17 cellular contexts compared by ENCODE assay signal in genomic region chr10:74816824-74817498, GRCh38. TPM values are rescaled to one million over a fixed set of nuclear protein-coding genes. Genes with fewer than 3 reads are reported as not detected.
DNase-seq lines count a peak whose midpoint lies in the region; ATAC-seq, FAIRE-seq and TF ChIP-seq lines count a peak whose summit lies in the region.
"Had no signal": no experiment of that assay in that cellular context is flagged by ENCODE, and none has a peak within 500 bp of the region (broad histone marks: within the 10 kb centered on the region; RNA-seq: fewer than 3 reads in every experiment).

No MANE protein-coding gene starts in this region.

- H3K36me3 ChIP-seq in HepG2 (replicated peaks in 1 of 2; ENCODE audit: control insufficient read depth in 1 of 2, insufficient read depth in 2 of 2, low read length in 2 of 2) = no peaks in the 10 kb centered on the region
- H3K36me3 ChIP-seq in right lobe of liver = no peaks in the 10 kb centered on the region
- H3K36me3 ChIP-seq in GM12878 (ENCODE audit: control insufficient read depth in 2 of 2, insufficient read depth in 2 of 2, low read length in 1 of 2) = no peaks in the 10 kb centered on the region
- H3K36me3 ChIP-seq: MG63 had no signal

- H3K9ac ChIP-seq in HepG2 (ENCODE audit: insufficient read depth, low read depth, low read length) = no peak overlapping the region
- H3K9ac ChIP-seq in GM12878 (ENCODE audit: control insufficient read depth, insufficient read depth, low read length) = no peak overlapping the region

- H3K4me1 ChIP-seq in HepG2 (ENCODE audit: insufficient read depth, low read length) (peaks cover 14% of the 10 kb centered on the region), right lobe of liver (peaks cover 0 to 5% (median 0%) of the 10 kb centered on the region in 4 donors), GM12878 (ENCODE audit: control insufficient read depth, insufficient read depth, low read length) (no peaks in the 10 kb centered on the region)

- in situ Hi-C loops in HepG2 (cut with HindIII; ENCODE audit: extremely low pct_ligation_motif_present, low pct_unique_long_range_greater_than_20kb) = no loop called here
- in situ Hi-C loops in GM12878 (cut with MboI) = no loop called here

- TF ChIP-seq RAD21 in HepG2 (CRISPR knock-in tag; IDR thresholded peaks at IDR 0.05) = no peak
- no peak for TF ChIP-seq RAD21 in GM12878 (IDR thresholded peaks at IDR 0.05; ENCODE audit: insufficient read depth, low read depth, low read length)

- WGBS in HepG2 (ENCODE audit: low lambda C conversion rate) = 17% methylated on average over 4 of the region's 4 CpGs
- 81% methylated on average over 4 of the region's 4 CpGs for WGBS in right lobe of liver (ENCODE audit: insufficient coverage, low coverage, low lambda C conversion rate, missing lambda C conversion rate)
- 79% methylated on average over 4 of the region's 4 CpGs for WGBS in GM12878 (ENCODE audit: insufficient coverage, insufficient replicate concordance, low lambda C conversion rate, missing lambda C conversion rate)

- TF ChIP-seq POLR2A in HepG2 (IDR thresholded peaks at IDR 0.05; ENCODE audit: insufficient read depth in 1 of 2, low read depth in 2 of 2, low read length in 2 of 2) (no peak), right lobe of liver (IDR thresholded peaks at IDR 0.05) (no peak), GM12878 (IDR thresholded peaks at IDR 0.05; ENCODE audit: low read depth, low read length) (no peak)

- TF ChIP-seq EP300 in HepG2 (IDR thresholded peaks at IDR 0.05; ENCODE audit: low read depth in 2 of 2, low read length in 2 of 2) (no peak), HepG2 (CRISPR knock-in tag; IDR thresholded peaks at IDR 0.05; ENCODE audit: borderline replicate concordance) (no peak), GM12878 (IDR thresholded peaks at IDR 0.05; ENCODE audit: borderline replicate concordance in 1 of 2, control insufficient read depth in 1 of 2, low read depth in 2 of 2, low read length in 2 of 2) (no peak)

- H2AFZ ChIP-seq in HepG2 (ENCODE audit: low read length) (no peak overlapping the region), GM12878 (ENCODE audit: control insufficient read depth, low read depth, low read length) (no peak overlapping the region)

- H4K20me1 ChIP-seq in HepG2 (ENCODE audit: insufficient read depth, low read length) (no peaks in the 10 kb centered on the region), GM12878 (ENCODE audit: control insufficient read depth, insufficient read depth) (no peaks in the 10 kb centered on the region)

- SMC1A ChIA-PET in GM12878 (lab: Charles Lee; ENCODE audit: uncharacterized antibody, unreplicated experiment) = interaction anchor here (0.6 to 1.7 kb wide), 6 partner anchors 21 to 937 kb away, joined by 3 to 4 read pairs (median 3); no protein-coding TSS in a partner anchor

- intact Hi-C loops in HepG2 (cut with micrococcal nuclease; ENCODE audit: unreplicated experiment) = no loop called here
- intact Hi-C loops in right lobe of liver (cut with DNase I) = no loop called here
- intact Hi-C loops in GM12878 (cut with micrococcal nuclease; ENCODE audit: unreplicated experiment) = no loop called here

- CTCF ChIA-PET in HepG2 (lab: Yijun Ruan, JAX; ENCODE audit: low intra/inter-chr PET ratio, low total read pairs) = no interaction called here
- CTCF ChIA-PET in GM12878 (lab: Yijun Ruan, JAX) = interaction anchor here (0.7 kb wide), 1 partner anchor 10 kb away, joined by 3 read pairs; no protein-coding TSS in a partner anchor

- DNase-seq in DMS53 (lab: John Stamatoyannopoulos, UW) (peak; percentile 30), DMS53 treated with DMSO at 0.1 percent for 48 hours (lab: John Stamatoyannopoulos, UW; ENCODE audit: unreplicated experiment) (no peak), HepG2 (ENCODE audit: low spot score) (no peak), right lobe of liver (no peak), GM12878 (ENCODE audit: low read depth, low spot score) (no peak), NCI-H69 (lab: John Stamatoyannopoulos, UW) (no peak), NCI-H2029 (lab: John Stamatoyannopoulos, UW) (no peak)
- no peak for DNase-seq in activated CD4-positive, CD25-positive, alpha-beta regulatory T cell treated with anti-CD3 and anti-CD28 coated beads, Interleukin-2, amount 50 U/mL, for 72 hours
- DNase-seq: 8988T, C1 segment of cervical spinal cord, DMS153, MG63, NCI-H1436 treated with DMSO at 0.1 percent for 48 hours, NCI-H2081 treated with DMSO at 0.1 percent for 48 hours, NCI-H446, SHP77 treated with DMSO at 0.1 percent for 48 hours had no signal

- H3K9me3 ChIP-seq in HepG2 (ENCODE audit: low read length) = peaks cover 9% of the 10 kb centered on the region
- H3K9me3 ChIP-seq in right lobe of liver = no peaks in the 10 kb centered on the region
- peaks cover 8% of the 10 kb centered on the region for H3K9me3 ChIP-seq in GM12878 (replicated peaks; ENCODE audit: control insufficient read depth, insufficient read depth, low read length)

- no peaks in the 10 kb centered on the region for H3K27me3 ChIP-seq in HepG2 (ENCODE audit: control insufficient read depth in 1 of 2, insufficient read depth in 2 of 2, low read length in 2 of 2)
- no peaks in the 10 kb centered on the region for H3K27me3 ChIP-seq in right lobe of liver
- no peaks in the 10 kb centered on the region for H3K27me3 ChIP-seq in GM12878 (replicated peaks in 1 of 2; ENCODE audit: control insufficient read depth in 2 of 2, insufficient read depth in 2 of 2, low read length in 1 of 2)
- H3K27me3 ChIP-seq: MG63 had no signal

- BruUV-seq in HepG2 (replicated peaks; lab: Mats Ljungman, UMichigan) (no TSS peak), GM12878 (replicated peaks; lab: Mats Ljungman, UMichigan) (no TSS peak)

- RAD21 ChIA-PET in GM12878 (lab: Charles Lee; ENCODE audit: unreplicated experiment) = interaction anchor here (0.6 to 0.7 kb wide), 2 partner anchors 21 to 203 kb away, joined by 3 read pairs; no protein-coding TSS in a partner anchor

- POLR2A ChIA-PET in HepG2 (lab: Yijun Ruan, JAX) (no interaction called here), GM12878 (lab: Charles Lee) (interaction anchor here (0.6 kb wide), 1 partner anchor 21 kb away, joined by 3 read pairs; no protein-coding TSS in a partner anchor)

- no peak for FAIRE-seq in HepG2 (lab: Jason Lieb, UNC)
- no peak for FAIRE-seq in GM12878 (lab: Jason Lieb, UNC)
- FAIRE-seq: RCC 7860 had no signal

- H3K27ac ChIP-seq in HepG2 (ENCODE audit: extremely low read length, insufficient read depth, low read length) (no peak overlapping the region), right lobe of liver (no peak overlapping the region), GM12878 (ENCODE audit: control insufficient read depth, insufficient read depth) (no peak overlapping the region)

- no peak overlapping the region for H3K4me2 ChIP-seq in HepG2 (ENCODE audit: low read depth, low read length)
- H3K4me2 ChIP-seq in GM12878 (ENCODE audit: control insufficient read depth, insufficient read depth) = no peak overlapping the region

- ATAC-seq in HepG2 (no peak), right lobe of liver (no peak), GM12878 (no peak)

- TF ChIP-seq CTCF in HepG2 (CRISPR knock-in tag; IDR thresholded peaks at IDR 0.05) = no peak
- no peak for TF ChIP-seq CTCF in right lobe of liver (IDR thresholded peaks at IDR 0.05)
- TF ChIP-seq CTCF in GM12878 (IDR thresholded peaks at IDR 0.05 in 2 of 3, conservative IDR thresholded peaks at IDR 0.05 in 1 of 3; ENCODE audit: control insufficient read depth in 2 of 3, extremely low read depth in 1 of 3, insufficient read depth in 1 of 3, low read depth in 3 of 3, low read length in 3 of 3) = no peak

- H3K4me3 ChIP-seq in HepG2 (replicated peaks in 1 of 3; ENCODE audit: insufficient read depth in 1 of 3, low read depth in 2 of 3, low read length in 3 of 3) (no peak overlapping the region), right lobe of liver (no peak overlapping the region), GM12878 (no peak overlapping the region)
- H3K4me3 ChIP-seq: MG63 had no signal

- H3K79me2 ChIP-seq in HepG2 (ENCODE audit: insufficient read depth, low read length) (no peaks in the 10 kb centered on the region), GM12878 (ENCODE audit: control insufficient read depth, insufficient read depth, low read length) (no peaks in the 10 kb centered on the region)

RNA-seq across cellular contexts. Expression of gene KAT6B, which starts 9.4 kb away (rescaled TPM):
- total RNA-seq in HepG2 (2016; rRNA removed; fragmentation: Illumina TruSeq; extraction: Trizol) (7.8 and 9.5 TPM in 2 replicates), right lobe of liver (10 to 100 TPM in 4 of 6 experiments, 1 to 10 TPM in 2; 9.2 to 17.1 (median 10.3) TPM), GM12878 (2014; rRNA removed) (16.5 and 18.3 TPM in 2 replicates), GM12878 (2014; rRNA removed; fragmentation: Illumina TruSeq; extraction: Trizol) (16.7 and 17.5 TPM in 2 replicates), GM12878 (2021) (22.6 and 24.8 TPM in 2 replicates)
- 35.6 and 36.1 TPM in 2 replicates for total RNA-seq in HepG2 (2016; cell fraction: cytosol; rRNA removed; fragmentation: Illumina TruSeq; extraction: Trizol; ENCODE audit: low read depth)
- total RNA-seq in HepG2 (2016; cell fraction: insoluble cytoplasmic fraction; rRNA removed; fragmentation: Illumina TruSeq; extraction: Trizol) = 6.7 and 6.8 TPM in 2 replicates
- 16.4 and 21.4 TPM in 2 replicates for total RNA-seq in HepG2 (2016; cell fraction: membrane; rRNA removed; fragmentation: Illumina TruSeq; extraction: Trizol)
- total RNA-seq in HepG2 (2016; cell fraction: nucleus; rRNA removed; fragmentation: Illumina TruSeq; extraction: Trizol) = 19.4 and 22.8 TPM in 2 replicates
- polyA plus RNA-seq in HepG2 (2011; rRNA removed) (3.0 and 3.1 TPM in 2 replicates), GM12878 (2011; rRNA removed) (6.7 and 7.6 TPM in 2 replicates), GM12878 (2014; fragmentation: Illumina TruSeq; extraction: Trizol) (17.6 and 19.1 TPM in 2 replicates), GM12878 (2014; fragmentation: Nextera tagmentation; extraction: Ambion mirVana) (1 to 10 TPM; 2.7 to 5.3 TPM), GM12878 (2014; rRNA removed) (8.1 and 9.7 TPM in 2 replicates), GM12878 (2016; fragmentation: Nextera tagmentation; extraction: Ambion mirVana) (10 to 100 TPM; 15.0 to 17.4 TPM)
- polyA plus RNA-seq in HepG2 (2011; cell fraction: cytosol; rRNA removed) = 1.9 and 2.8 TPM in 2 replicates
- 6.5 and 7.1 TPM in 2 replicates for polyA plus RNA-seq in HepG2 (2011; cell fraction: nucleus; rRNA removed)
- polyA plus RNA-seq in HepG2 (2012) = 5.0 and 6.6 TPM in 2 replicates
- polyA plus RNA-seq in HepG2 (2016; cell fraction: cytosol; fragmentation: Illumina TruSeq; extraction: Trizol; ENCODE audit: low read depth) = 0.43 and 1.0 TPM in 2 replicates
- 5.3 and 6.4 TPM in 2 replicates for polyA plus RNA-seq in HepG2 (2016; cell fraction: insoluble cytoplasmic fraction; fragmentation: Illumina TruSeq; extraction: Trizol; ENCODE audit: low read depth)
- polyA plus RNA-seq in HepG2 (2016; cell fraction: membrane; fragmentation: Illumina TruSeq; extraction: Trizol; ENCODE audit: low read depth) = 0.70 and 0.76 TPM in 2 replicates
- polyA plus RNA-seq in HepG2 (2016; cell fraction: nucleus; fragmentation: Illumina TruSeq; extraction: Trizol; ENCODE audit: insufficient read depth, low read depth) = 11.0 and 11.7 TPM in 2 replicates
- polyA minus RNA-seq in HepG2 (2011; rRNA and poly(A)+ RNA removed; ENCODE audit: low replicate concordance) = 16.4 and 17.8 TPM in 2 replicates
- polyA minus RNA-seq in HepG2 (2011; cell fraction: cytosol; rRNA and poly(A)+ RNA removed) = 9.5 and 11.9 TPM in 2 replicates
- 60.8 and 62.2 TPM in 2 replicates for polyA minus RNA-seq in HepG2 (2011; cell fraction: nucleus; rRNA and poly(A)+ RNA removed)
- total RNA-seq in GM12878 (2013; cell fraction: nucleolus; rRNA removed) = 303 and 315 TPM in 2 replicates
- 8.5 TPM for polyA plus RNA-seq in GM12878 (2011; ENCODE audit: low read depth)
- 5.8 and 9.8 TPM in 2 replicates for polyA plus RNA-seq in GM12878 (2011; cell fraction: cytosol; rRNA removed)
- polyA plus RNA-seq in GM12878 (2011; cell fraction: nucleus; rRNA removed) = 17.1 and 23.0 TPM in 2 replicates
- 10.5 and 12.2 TPM in 2 replicates for polyA plus RNA-seq in GM12878 (2012)
- polyA minus RNA-seq in GM12878 (2011; rRNA and poly(A)+ RNA removed) = 42.9 and 45.0 TPM in 2 replicates
- polyA minus RNA-seq in GM12878 (2011; cell fraction: cytosol; rRNA and poly(A)+ RNA removed) = 7.9 and 9.0 TPM in 2 replicates
- polyA minus RNA-seq in GM12878 (2011; cell fraction: nucleus; rRNA and poly(A)+ RNA removed) = 53.1 and 90.8 TPM in 2 replicates
